Comparison of ENCODE assay signal across 8 cellular contexts in the genomic region with DNA sequence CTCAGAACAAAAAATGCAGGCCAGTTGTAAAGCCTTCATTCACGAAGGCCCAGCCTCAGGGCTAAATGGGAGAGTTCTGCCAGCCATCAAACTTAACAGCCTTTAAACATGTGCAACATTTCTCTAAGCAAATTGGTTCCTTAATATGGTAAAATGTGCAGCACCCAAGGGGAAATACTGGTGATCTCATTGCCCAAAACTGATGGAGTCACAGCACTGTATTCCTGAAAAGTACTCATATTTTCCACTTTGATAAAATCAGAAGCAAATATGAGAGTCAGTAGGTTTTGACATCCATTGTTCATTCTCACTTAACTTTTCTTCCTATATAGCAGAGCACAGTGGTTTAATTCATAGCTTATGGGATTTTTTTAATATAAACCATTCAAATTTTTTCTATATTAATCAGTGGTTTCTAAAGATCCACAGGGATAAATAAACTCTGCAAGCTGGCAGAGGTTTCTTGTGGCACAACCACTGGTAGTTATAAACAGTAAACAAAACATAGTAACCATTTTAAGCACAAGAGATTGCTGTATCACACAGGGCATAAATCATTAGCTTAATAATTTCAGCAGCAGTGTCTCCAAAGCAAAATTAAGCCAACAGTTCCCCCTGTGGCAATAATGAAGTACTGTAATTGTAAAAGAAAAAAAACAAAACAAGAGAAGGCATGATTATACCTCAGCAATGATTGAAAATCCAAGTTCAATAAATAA.
DNase-seq lines count a peak whose midpoint lies in the region; ATAC-seq, FAIRE-seq and TF ChIP-seq lines count a peak whose summit lies in the region.

No MANE protein-coding gene starts in this region.

- H3K36me3 Mint-ChIP-seq in naive thymus-derived CD4-positive, alpha-beta T cell, result peaks cover 0 to 4% (median 0%) of the 10 kb centered on the region in 5 donors

- intact Hi-C loops in posterior cingulate gyrus (cut with DNase I), result no loop called here
- intact Hi-C loops in naive thymus-derived CD4-positive, alpha-beta T cell (cut with micrococcal nuclease), result no loop called here

- H3K27ac ChIP-seq in brain microvascular endothelial cell, result peak overlapping the region; percentile 48
- no peak overlapping the region for H3K27ac ChIP-seq in naive thymus-derived CD4-positive, alpha-beta T cell (ENCODE audit: low read depth, low read length)

- no peaks in the 10 kb centered on the region for H3K27me3 Mint-ChIP-seq in naive thymus-derived CD4-positive, alpha-beta T cell

- ATAC-seq in HG03457 (IDR thresholded peaks at IDR 0.05; ENCODE audit: unreplicated experiment), result no peak
- ATAC-seq in naive thymus-derived CD4-positive, alpha-beta T cell, result no peak

- no peak overlapping the region for H3K4me3 Mint-ChIP-seq in naive thymus-derived CD4-positive, alpha-beta T cell

- H3K4me3 ChIP-seq in brain microvascular endothelial cell (ENCODE audit: low read depth, low read length), result no peak overlapping the region
- no peak overlapping the region for H3K4me3 ChIP-seq in naive thymus-derived CD4-positive, alpha-beta T cell (ENCODE audit: low read length)

- POLR2A ChIA-PET in naive thymus-derived CD4-positive, alpha-beta T cell (lab: Charles Lee), result no interaction called here

- no peaks in the 10 kb centered on the region for H3K4me1 ChIP-seq in naive thymus-derived CD4-positive, alpha-beta T cell (ENCODE audit: control insufficient read depth in 2 of 2, insufficient read depth in 2 of 2, low read length in 2 of 2)

- peaks cover 1 to 17% (median 7%) of the 10 kb centered on the region in 11 donors for H3K9me3 Mint-ChIP-seq in naive thymus-derived CD4-positive, alpha-beta T cell

- H3K9me3 ChIP-seq in naive thymus-derived CD4-positive, alpha-beta T cell (ENCODE audit: control insufficient read depth in 2 of 3, low read length in 3 of 3), result no peaks in the 10 kb centered on the region

- no peaks in the 10 kb centered on the region for H3K4me1 Mint-ChIP-seq in naive thymus-derived CD4-positive, alpha-beta T cell

- peak; percentile 54 for TF ChIP-seq CTCF in brain microvascular endothelial cell (IDR thresholded peaks at IDR 0.05; ENCODE audit: low read depth, low read length, missing control alignments)

- DNase-seq in DMS53 treated with DMSO at 0.1 percent for 48 hours (lab: John Stamatoyannopoulos, UW; ENCODE audit: unreplicated experiment) (peak; percentile 4), HTR-8/SVneo (ENCODE audit: insufficient read length, low spot score) (peak; percentile 41), brain microvascular endothelial cell (peak; percentile 53), lung microvascular endothelial cell (ENCODE audit: low read depth in 2 of 2) (peak; percentile 77 to 86), cortex of kidney (lab: John Stamatoyannopoulos, UW) (no peak), posterior cingulate gyrus (no peak)
- no peak for DNase-seq in naive thymus-derived CD4-positive, alpha-beta T cell

- in situ Hi-C loops in brain microvascular endothelial cell (cut with HindIII; ENCODE audit: low pct_ligation_motif_present, low sequenced_read_pairs), result no loop called here

- no peak for FAIRE-seq in HTR-8/SVneo (lab: Jason Lieb, UNC)

- no peaks in the 10 kb centered on the region for H3K36me3 ChIP-seq in brain microvascular endothelial cell (replicated peaks)
- H3K36me3 ChIP-seq in naive thymus-derived CD4-positive, alpha-beta T cell (ENCODE audit: control insufficient read depth in 2 of 3, insufficient read depth in 3 of 3, low read length in 3 of 3), result no peaks in the 10 kb centered on the region

- no peak overlapping the region for H3K27ac Mint-ChIP-seq in naive thymus-derived CD4-positive, alpha-beta T cell

- H3K27me3 ChIP-seq in brain microvascular endothelial cell (replicated peaks), result no peaks in the 10 kb centered on the region
- H3K27me3 ChIP-seq in naive thymus-derived CD4-positive, alpha-beta T cell (ENCODE audit: control insufficient read depth in 2 of 2, insufficient read depth in 2 of 2, low read length in 2 of 2), result no peaks in the 10 kb centered on the region

- CTCF ChIA-PET in naive thymus-derived CD4-positive, alpha-beta T cell (lab: Charles Lee), result no interaction called here

Comparison
In these comparisons a context has a peak if more than half of its experiments do, and no peak if none do; other contexts are left out.
1. DNase-seq: peak in DMS53 treated with DMSO at 0.1 percent for 48 hours (single experiment), HTR-8/SVneo (single experiment), brain microvascular endothelial cell (single experiment) and lung microvascular endothelial cell (2 of 2); none in cortex of kidney (single experiment), posterior cingulate gyrus (0 of 10) and naive thymus-derived CD4-positive, alpha-beta T cell (0 of 9).